ENCODE assay signal across 8 cellular contexts in genomic region chr5:139689631-139690384, GRCh38. TPM values are rescaled to one million over a fixed set of nuclear protein-coding genes. Genes with fewer than 3 reads are reported as not detected.
DNase-seq lines count a peak whose midpoint lies in the region; ATAC-seq, FAIRE-seq and TF ChIP-seq lines count a peak whose summit lies in the region.

No MANE protein-coding gene starts in this region.

- H3K27ac ChIP-seq in lung (ENCODE audit: low read depth in 1 of 2, low read length in 1 of 2): no peak overlapping the region

- H3K9me3 ChIP-seq in lung (ENCODE audit: control insufficient read depth in 2 of 2, insufficient read depth in 1 of 2, low read length in 1 of 2): no peaks in the 10 kb centered on the region

- ATAC-seq in lung (ENCODE audit: insufficient read depth, low FRiP score): no peak
- ATAC-seq in HG02623 (IDR thresholded peaks at IDR 0.05; ENCODE audit: unreplicated experiment): no peak

- H3K36me3 ChIP-seq in bronchial epithelial cell (ENCODE audit: control insufficient read depth, insufficient read depth, low read length) (no peaks in the 10 kb centered on the region), lung (ENCODE audit: control insufficient read depth in 2 of 2, insufficient read depth in 2 of 2, low read length in 2 of 2) (no peaks in the 10 kb centered on the region)

- H3K4me3 ChIP-seq in bronchial epithelial cell (ENCODE audit: low read depth, low read length): no peak overlapping the region
- no peak overlapping the region for H3K4me3 ChIP-seq in lung

- DNase-seq in GM10248 (ENCODE audit: extremely low spot score): peak; percentile 62
- DNase-seq in LoVo (ENCODE audit: low spot score): peak; percentile 27
- DNase-seq in bronchial epithelial cell (ENCODE audit: low read depth): no peak
- DNase-seq in lung (ENCODE audit: low spot score): no peak
- no peak for DNase-seq in frontal cortex (ENCODE audit: low spot score in 2 of 2)
- no peak for DNase-seq in SIG-M5 (lab: John Stamatoyannopoulos, UW)
- no peak for DNase-seq in dedifferentiated amniotic fluid mesenchymal stem cell (ENCODE audit: extremely low spot score)

- no peaks in the 10 kb centered on the region for H3K27me3 ChIP-seq in bronchial epithelial cell (ENCODE audit: control insufficient read depth, insufficient read depth, low read length)
- no peaks in the 10 kb centered on the region for H3K27me3 ChIP-seq in lung (ENCODE audit: control insufficient read depth, insufficient read depth)

- H3K4me1 ChIP-seq in lung (ENCODE audit: control insufficient read depth in 2 of 2, insufficient read depth in 2 of 2, low read length in 2 of 2): peaks cover 9 to 11% of the 10 kb centered on the region in 2 donors

- POLR2A ChIA-PET in GM10248 (lab: Yijun Ruan, JAX): interaction anchor here (0.6 to 0.8 kb wide), 2 partner anchors 53 to 54 kb away, joined by 3 to 12 read pairs; no protein-coding TSS in a partner anchor

- WGBS in lung, 2 donors: 29 to 48% methylated on average over 17 of the region's 17 CpGs

- peak; percentile 85 for TF ChIP-seq CTCF in GM10248 (IDR thresholded peaks at IDR 0.05; ENCODE audit: control extremely low read depth, extremely low read depth, low read depth, missing control alignments)
- TF ChIP-seq CTCF in bronchial epithelial cell (IDR thresholded peaks at IDR 0.05; ENCODE audit: insufficient read depth, low read length, severe bottlenecking): peak; percentile 52
- peak; percentile 66 for TF ChIP-seq CTCF in lung (IDR thresholded peaks at IDR 0.05; ENCODE audit: control extremely low read depth, extremely low read depth)

- CTCF ChIA-PET in GM10248 (lab: Yijun Ruan, JAX): interaction anchor here (0.6 to 17.8 kb wide), 25 partner anchors 11 to 299 kb away, joined by 3 to 288 read pairs (median 5); partner anchors contain the start of gene CXXC5

- FAIRE-seq in bronchial epithelial cell (lab: Jason Lieb, UNC) (no peak), frontal cortex (lab: Jason Lieb, UNC) (no peak)

RNA-seq across cellular contexts. Expression of gene CXXC5, which starts 41.7 kb away (rescaled TPM):
- total RNA-seq in bronchial epithelial cell (6.1 and 27.4 TPM in 2 replicates), lung (10 to 100 TPM; 26.5 to 39.8 TPM), frontal cortex (38.7 TPM)
- polyA plus RNA-seq in lung: 10 to 100 TPM; 20.7 to 23.5 TPM

Comparison
In these comparisons a context has a peak if more than half of its experiments do, and no peak if none do; other contexts are left out.
1. DNase-seq: peak in GM10248 (single experiment) and LoVo (single experiment); none in bronchial epithelial cell (single experiment), lung (single experiment), frontal cortex (0 of 2), SIG-M5 (single experiment) and dedifferentiated amniotic fluid mesenchymal stem cell (single experiment).
2. Peak in every context shown above with its lines, with median percentiles within 50 percentile points of each other: CTCF ChIP-seq.